ENCODE assay signal across 20 cellular contexts in the genomic region with DNA sequence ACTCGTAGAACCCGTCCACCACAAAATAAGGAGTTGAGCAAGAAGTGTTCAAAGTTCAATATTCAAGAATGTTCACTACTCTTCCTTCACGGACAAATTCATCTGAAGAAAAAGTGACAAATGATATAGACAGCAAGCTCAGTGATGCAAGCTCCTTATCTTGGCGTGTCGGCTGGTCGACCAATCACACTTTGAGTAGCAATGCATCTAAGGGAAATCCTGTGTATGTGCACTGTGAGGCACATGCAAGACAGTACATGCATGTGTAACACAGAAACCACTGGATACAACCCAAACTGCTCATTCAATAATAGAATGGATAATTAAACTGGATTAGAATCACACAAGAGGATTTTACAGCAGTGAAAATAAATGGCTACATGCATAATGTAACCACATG.
"Had no signal": no experiment of that assay in that cellular context is flagged by ENCODE, and none has a peak within 500 bp of the region (broad histone marks: within the 10 kb centered on the region; RNA-seq: fewer than 3 reads in every experiment).

No MANE protein-coding gene starts in this region.

- H3K4me3 ChIP-seq: cardiac muscle cell, dorsolateral prefrontal cortex, prostate gland, right atrium auricular region, tibial artery had no signal

- H3K36me3 ChIP-seq: prostate gland had no signal

- H3K27ac ChIP-seq: cardiac muscle cell, dorsolateral prefrontal cortex, prostate gland, right atrium auricular region, tibial artery, WERI-Rb-1 had no signal

- FAIRE-seq: astrocyte, frontal cortex, kidney had no signal

- ATAC-seq: left lobe of liver; stimulated activated naive CD8-positive, alpha-beta T cell treated with anti-CD3 and anti-CD28 coated beads, Interleukin-15, Interleukin-2, amounts not matched to agents 100 U/mL and 50 U/mL, for 24 hours had no signal

- H3K27me3 Mint-ChIP-seq: naive B cell had no signal

- H3K9me3 ChIP-seq: prostate gland, right atrium auricular region, tibial artery had no signal

- H3K4me1 Mint-ChIP-seq: endodermal cell had no signal

- H3K9me3 Mint-ChIP-seq: endodermal cell, neural crest cell had no signal

- H3K4me1 ChIP-seq: prostate gland, right atrium auricular region had no signal

- H3K27me3 ChIP-seq: cardiac muscle cell, dorsolateral prefrontal cortex, right atrium auricular region, tibial artery had no signal

- H3K4me3 Mint-ChIP-seq: endodermal cell, naive B cell, neural crest cell had no signal

- DNase-seq: activated CD4-positive, alpha-beta T cell treated with anti-CD3 and anti-CD28 coated beads for 1 hour; activated CD4-positive, alpha-beta T cell treated with anti-CD3 and anti-CD28 coated beads, Interleukin-2, amount 50 U/mL, for 48 hours; activated naive CD4-positive, alpha-beta T cell treated with anti-CD3 and anti-CD28 coated beads, Interleukin-2, amount 50 U/mL, for 16 hours; dorsolateral prefrontal cortex; endodermal cell; kidney; naive B cell; stimulated activated CD4-positive, alpha-beta T cell treated with anti-CD3 and anti-CD28 coated beads, Interleukin-2, amount 100 ng/mL, for 24 hours; stimulated activated naive CD8-positive, alpha-beta T cell treated with anti-CD3 and anti-CD28 coated beads, Interleukin-15, Interleukin-2, amounts not matched to agents 100 U/mL and 50 U/mL, for 24 hours; substantia nigra; T-helper 2 cell; tibial artery; WERI-Rb-1 had no signal
